ENCODE assay signal across 8 cellular contexts in the genomic region with DNA sequence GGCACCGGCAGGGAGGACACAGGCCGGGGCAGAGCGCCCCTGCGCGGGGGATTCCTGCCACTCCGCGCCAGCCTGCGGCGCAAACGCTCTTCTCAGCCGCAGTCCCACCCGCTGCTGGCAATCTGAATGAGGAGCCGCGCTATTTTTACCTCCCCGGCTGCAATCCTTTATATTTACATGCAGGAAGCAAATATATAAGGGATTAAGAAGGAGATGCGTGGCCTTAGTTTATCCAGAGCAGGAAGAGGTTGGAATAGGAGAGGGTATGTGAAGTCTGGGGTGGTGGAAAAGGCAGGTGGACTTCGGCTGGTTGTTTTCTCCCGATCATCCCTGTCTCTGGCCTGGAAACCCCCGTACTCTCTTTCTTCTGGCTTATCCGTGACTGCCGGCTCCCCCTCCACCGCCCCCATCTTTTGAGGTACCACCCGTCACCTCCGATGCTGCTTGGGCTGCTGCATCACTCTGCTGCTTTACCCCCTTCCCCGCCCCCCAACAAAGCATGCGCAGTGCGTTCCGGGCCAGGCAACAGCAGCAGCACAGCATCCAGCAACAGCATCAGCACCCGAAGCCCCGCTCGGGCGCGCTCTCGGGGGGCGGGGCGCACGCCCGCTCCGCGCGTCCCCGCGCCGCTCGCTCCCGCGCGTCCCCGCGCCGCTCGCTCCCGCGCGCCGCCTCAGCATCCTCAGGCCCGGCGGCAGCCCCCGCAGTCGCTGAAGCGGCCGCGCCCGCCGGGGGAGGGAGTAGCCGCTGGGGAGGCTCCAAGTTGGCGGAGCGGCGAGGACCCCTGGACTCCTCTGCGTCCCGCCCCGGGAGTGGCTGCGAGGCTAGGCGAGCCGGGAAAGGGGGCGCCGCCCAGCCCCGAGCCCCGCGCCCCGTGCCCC. TPM values are rescaled to one million over a fixed set of nuclear protein-coding genes. Genes with fewer than 3 reads are reported as not detected.
DNase-seq lines count a peak whose midpoint lies in the region; ATAC-seq and TF ChIP-seq lines count a peak whose summit lies in the region.

A gene with protein sequence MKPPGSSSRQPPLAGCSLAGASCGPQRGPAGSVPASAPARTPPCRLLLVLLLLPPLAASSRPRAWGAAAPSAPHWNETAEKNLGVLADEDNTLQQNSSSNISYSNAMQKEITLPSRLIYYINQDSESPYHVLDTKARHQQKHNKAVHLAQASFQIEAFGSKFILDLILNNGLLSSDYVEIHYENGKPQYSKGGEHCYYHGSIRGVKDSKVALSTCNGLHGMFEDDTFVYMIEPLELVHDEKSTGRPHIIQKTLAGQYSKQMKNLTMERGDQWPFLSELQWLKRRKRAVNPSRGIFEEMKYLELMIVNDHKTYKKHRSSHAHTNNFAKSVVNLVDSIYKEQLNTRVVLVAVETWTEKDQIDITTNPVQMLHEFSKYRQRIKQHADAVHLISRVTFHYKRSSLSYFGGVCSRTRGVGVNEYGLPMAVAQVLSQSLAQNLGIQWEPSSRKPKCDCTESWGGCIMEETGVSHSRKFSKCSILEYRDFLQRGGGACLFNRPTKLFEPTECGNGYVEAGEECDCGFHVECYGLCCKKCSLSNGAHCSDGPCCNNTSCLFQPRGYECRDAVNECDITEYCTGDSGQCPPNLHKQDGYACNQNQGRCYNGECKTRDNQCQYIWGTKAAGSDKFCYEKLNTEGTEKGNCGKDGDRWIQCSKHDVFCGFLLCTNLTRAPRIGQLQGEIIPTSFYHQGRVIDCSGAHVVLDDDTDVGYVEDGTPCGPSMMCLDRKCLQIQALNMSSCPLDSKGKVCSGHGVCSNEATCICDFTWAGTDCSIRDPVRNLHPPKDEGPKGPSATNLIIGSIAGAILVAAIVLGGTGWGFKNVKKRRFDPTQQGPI (plus strand): TSS at position 679 of the 881 bp plus-strand sequence. CDS start 335 bp downstream, outside the sequence.

- no peak within 1 kb of the TSS for H2AK5ac ChIP-seq in trophoblast cell (ENCODE audit: low read length)

- H3K4me3 Mint-ChIP-seq in activated naive CD8-positive, alpha-beta T cell treated with anti-CD3 and anti-CD28 coated beads, Interleukin-2, amount 50 U/mL, for 24 hours: peak within 1 kb of the TSS; percentile 80

- no peak within 1 kb of the TSS for H3K14ac ChIP-seq in trophoblast cell (ENCODE audit: low read length)

- H3K36me3 ChIP-seq in heart left ventricle (no peaks in the 10 kb centered on the region), trophoblast cell (ENCODE audit: control insufficient read depth in 1 of 2, insufficient read depth in 2 of 2, low read length in 2 of 2) (no peaks in the 10 kb centered on the region)

- no peak within 1 kb of the TSS for H2BK5ac ChIP-seq in trophoblast cell (ENCODE audit: low read depth, low read length, poor library complexity)

- intact Hi-C loops in heart left ventricle (cut with DNase I): loop anchor here in 5 of 10 donors (2.0 to 10.0 kb wide), 6 partner anchors 72 to 281 kb away; no protein-coding TSS in a partner anchor

- peak; percentile 71 for DNase-seq in AG08395 (ENCODE audit: low spot score)
- peak; percentile 61 for DNase-seq in RWPE1 (ENCODE audit: low spot score)
- DNase-seq in activated naive CD8-positive, alpha-beta T cell treated with anti-CD3 and anti-CD28 coated beads, Interleukin-2, amount 50 U/mL, for 24 hours: peak; percentile 42
- peak; percentile 48 to 76 (median 66) for DNase-seq in heart left ventricle
- DNase-seq in trophoblast cell: peak in 1 of 2 donors; percentile 6

- H2AFZ ChIP-seq in trophoblast cell (ENCODE audit: insufficient read depth, low read length, poor library complexity): peak within 1 kb of the TSS; percentile 82

- H3K27ac ChIP-seq in RWPE1 (no peak within 1 kb of the TSS), heart left ventricle (peak within 1 kb of the TSS; percentile 4 to 86 (median 75)), trophoblast cell (ENCODE audit: low read depth, low read length) (no peak within 1 kb of the TSS)

- H3K27ac Mint-ChIP-seq in activated naive CD8-positive, alpha-beta T cell treated with anti-CD3 and anti-CD28 coated beads, Interleukin-2, amount 50 U/mL, for 24 hours: no peak within 1 kb of the TSS

- TF ChIP-seq POLR2A in heart left ventricle (IDR thresholded peaks at IDR 0.05): peak in 1 of 2 donors; percentile 54

- H3K4me1 ChIP-seq in heart left ventricle (peaks cover 0 to 37% (median 7%) of the 10 kb centered on the region in 12 donors), trophoblast cell (ENCODE audit: control insufficient read depth in 1 of 2, insufficient read depth in 2 of 2, low read length in 2 of 2) (peaks cover 0 to 9% of the 10 kb centered on the region in 2 experiments)

- no peaks in the 10 kb centered on the region for H3K79me2 ChIP-seq in trophoblast cell (ENCODE audit: control insufficient read depth, insufficient read depth, low read length, poor library complexity)

- 0 to 1% (median 0%) methylated on average over 24 to 81 of the region's 81 CpGs for WGBS in heart left ventricle, 4 donors
- WGBS in trophoblast cell (ENCODE audit: extremely low coverage, insufficient coverage, insufficient read length): no CpG with 5 or more reads among the region's 81 CpGs

- H3K9me3 Mint-ChIP-seq in activated naive CD8-positive, alpha-beta T cell treated with anti-CD3 and anti-CD28 coated beads, Interleukin-2, amount 50 U/mL, for 24 hours: no peaks in the 10 kb centered on the region

- H2BK120ac ChIP-seq in trophoblast cell (ENCODE audit: insufficient read depth, low read length, poor library complexity): no peak within 1 kb of the TSS

- TF ChIP-seq CTCF in RWPE1 (conservative IDR thresholded peaks at IDR 0.05; ENCODE audit: low read depth) (no peak), heart left ventricle (IDR thresholded peaks at IDR 0.05) (peak in 6 of 12 donors; percentile 8 to 53 (median 38))

- H3K23ac ChIP-seq in trophoblast cell (ENCODE audit: low read length): no peak within 1 kb of the TSS

- peaks cover 13% of the 10 kb centered on the region for H3K4me1 Mint-ChIP-seq in activated naive CD8-positive, alpha-beta T cell treated with anti-CD3 and anti-CD28 coated beads, Interleukin-2, amount 50 U/mL, for 24 hours

- H3K9ac ChIP-seq in trophoblast cell (ENCODE audit: low read length): no peak within 1 kb of the TSS

- no peak within 1 kb of the TSS for H3K4ac ChIP-seq in trophoblast cell (ENCODE audit: low read depth, low read length)

- H4K91ac ChIP-seq in trophoblast cell (ENCODE audit: low read depth, low read length): no peak within 1 kb of the TSS

- H3K79me1 ChIP-seq in trophoblast cell (ENCODE audit: low read length): no peaks in the 10 kb centered on the region

- no peaks in the 10 kb centered on the region for H3K36me3 Mint-ChIP-seq in activated naive CD8-positive, alpha-beta T cell treated with anti-CD3 and anti-CD28 coated beads, Interleukin-2, amount 50 U/mL, for 24 hours (ENCODE audit: low read depth)

- peaks cover 0 to 45% (median 8%) of the 10 kb centered on the region in 9 donors for H3K27me3 ChIP-seq in heart left ventricle
- peaks cover 24% of the 10 kb centered on the region for H3K27me3 ChIP-seq in trophoblast cell (ENCODE audit: insufficient read depth, low read length)

- POLR2A ChIA-PET in RWPE1 (lab: Yijun Ruan, JAX; ENCODE audit: low non-redundant PET): no interaction called here

- H3K4me3 ChIP-seq in heart left ventricle (peak within 1 kb of the TSS; percentile 41 to 90 (median 64)), trophoblast cell (ENCODE audit: low read depth, low read length) (peak within 1 kb of the TSS; percentile 72)

- no peak within 1 kb of the TSS for H4K8ac ChIP-seq in trophoblast cell (ENCODE audit: low read depth, low read length)

- CTCF ChIA-PET in RWPE1 (lab: Yijun Ruan, JAX): interaction anchor here (0.7 kb wide), 1 partner anchor 9 kb away, joined by 3 read pairs; no protein-coding TSS in a partner anchor

- peaks cover 75% of the 10 kb centered on the region for H3K27me3 Mint-ChIP-seq in activated naive CD8-positive, alpha-beta T cell treated with anti-CD3 and anti-CD28 coated beads, Interleukin-2, amount 50 U/mL, for 24 hours

- H3K18ac ChIP-seq in trophoblast cell (ENCODE audit: low read length): no peak within 1 kb of the TSS

- H3K9me3 ChIP-seq in heart left ventricle (no peaks in the 10 kb centered on the region), trophoblast cell (ENCODE audit: insufficient read depth, low read depth, low read length) (peaks cover 2% of the 10 kb centered on the region)

- H4K12ac ChIP-seq in trophoblast cell (ENCODE audit: low read depth, low read length): no peak within 1 kb of the TSS

- H3K4me2 ChIP-seq in trophoblast cell (ENCODE audit: low read length): peak within 1 kb of the TSS; percentile 96

- no peak within 1 kb of the TSS for H2BK12ac ChIP-seq in trophoblast cell (ENCODE audit: low read length)

- ATAC-seq in GM18867 (IDR thresholded peaks at IDR 0.05; ENCODE audit: unreplicated experiment) (peak; percentile 58), HG03520 (IDR thresholded peaks at IDR 0.05; ENCODE audit: unreplicated experiment) (peak; percentile 45), heart left ventricle (peak; percentile 73 to 89 (median 88)), HG03135 (IDR thresholded peaks at IDR 0.05; ENCODE audit: unreplicated experiment) (no peak)
- ATAC-seq in activated naive CD8-positive, alpha-beta T cell treated with anti-CD3 and anti-CD28 coated beads, Interleukin-2, amount 50 U/mL, for 24 hours: peak; percentile 57

RNA-seq across cellular contexts. Expression of the gene that starts here (rescaled TPM):
- total RNA-seq in heart left ventricle: 10 to 100 TPM; 36.0 to 87.4 (median 71.3) TPM
- 10 to 100 TPM; 18.6 to 34.1 TPM for polyA plus RNA-seq in heart left ventricle
- polyA plus RNA-seq in trophoblast cell (2013): 0.11 and 0.14 TPM in 2 replicates

Comparison
In these comparisons a context has a peak if more than half of its experiments do, and no peak if none do; other contexts are left out.
1. H3K27ac ChIP-seq: peak in heart left ventricle (12 of 12); none in RWPE1 (single experiment) and trophoblast cell (single experiment).